Comparison of ENCODE assay signal across 11 cellular contexts in the genomic region with DNA sequence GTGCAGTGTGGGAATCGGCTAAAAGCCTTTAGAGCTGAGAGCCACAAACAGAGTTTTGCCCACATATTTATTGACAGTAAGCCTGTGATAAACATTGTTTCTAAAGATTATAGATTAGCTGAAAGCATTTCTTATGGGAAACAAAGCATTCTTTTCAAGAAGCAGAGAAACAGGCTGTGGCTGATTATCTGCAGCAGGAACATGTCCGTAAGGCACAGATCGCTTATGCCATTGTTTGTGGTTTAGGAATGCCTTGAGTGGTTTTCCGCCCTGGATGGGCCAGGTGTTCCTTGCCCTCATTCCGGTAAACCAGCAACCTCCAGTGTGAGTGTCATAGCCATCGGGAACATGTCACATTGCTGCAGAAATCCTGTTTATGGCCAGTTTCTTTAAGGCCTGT.
"Had no signal": no experiment of that assay in that cellular context is flagged by ENCODE, and none has a peak within 500 bp of the region (broad histone marks: within the 10 kb centered on the region; RNA-seq: fewer than 3 reads in every experiment).

No MANE protein-coding gene starts in this region.

- ATAC-seq: GM23338, HCT116 had no signal

- H2AFZ ChIP-seq: GM23248, GM23338 had no signal

- FAIRE-seq: H1, H54 had no signal

- H3K4me3 ChIP-seq: GM23248, GM23338, HAP-1 had no signal

- H3K9ac ChIP-seq: GM23248 had no signal

- H3K4me1 ChIP-seq: HAP-1 had no signal

- H3K4me2 ChIP-seq: GM23338 had no signal

- H3K27ac ChIP-seq: GM23248 had no signal

- H3K9me3 ChIP-seq: HAP-1 had no signal

- DNase-seq: GM23248, GOT3, H7, H9, HCEC 1CT, HFFc6 had no signal
